In genomic region chr3:25027639-25028038, GRCh38 we compare ENCODE assay signal across 12 cellular contexts.
"Had no signal": no experiment of that assay in that cellular context is flagged by ENCODE, and none has a peak within 500 bp of the region (broad histone marks: within the 10 kb centered on the region; RNA-seq: fewer than 3 reads in every experiment).

No MANE protein-coding gene starts in this region.

- ATAC-seq: esophagus mucosa, left colon had no signal

- DNase-seq: activated CD4-positive, alpha-beta memory T cell treated with anti-CD3 and anti-CD28 coated beads for 36 hours; activated CD4-positive, CD25-positive, alpha-beta regulatory T cell treated with anti-CD3 and anti-CD28 coated beads, Interleukin-2, amount 50 U/mL, for 72 hours; activated gamma-delta T cell treated with Interleukin-2 at 50 U/mL for 16 hours; activated naive CD8-positive, alpha-beta T cell treated with anti-CD3 and anti-CD28 coated beads for 36 hours; activated T-cell treated with anti-CD3 and anti-CD28 coated beads, Interleukin-2, amount 50 U/mL, for 48 hours; dorsolateral prefrontal cortex; immature natural killer cell; left colon; stimulated activated CD4-positive, alpha-beta T cell treated with anti-CD3 and anti-CD28 coated beads, Interleukin-12 subunit alpha, Interleukin-12 subunit beta, amount 100 ng/mL, for 4 hours; stimulated activated naive CD4-positive, alpha-beta T cell; upper lobe of left lung had no signal
